ENCODE assay signal across 12 cellular contexts in genomic region chr10:132175401-132175800, GRCh38.
"Had no signal": no experiment of that assay in that cellular context is flagged by ENCODE, and none has a peak within 500 bp of the region (broad histone marks: within the 10 kb centered on the region; RNA-seq: fewer than 3 reads in every experiment).

No MANE protein-coding gene starts in this region.

- ATAC-seq: mucosa of descending colon had no signal

- H3K27ac ChIP-seq: adrenal gland, ovary, tibial nerve had no signal

- H3K4me1 ChIP-seq: adrenal gland had no signal

- H3K36me3 Mint-ChIP-seq: activated naive CD4-positive, alpha-beta T cell treated with anti-CD3 and anti-CD28 coated beads, Interleukin-2, amount 50 U/mL, for 24 hours; naive B cell had no signal

- H3K9me3 ChIP-seq: adrenal gland, mucosa of descending colon, ovary, tibial nerve had no signal

- H3K9me3 Mint-ChIP-seq: activated naive CD4-positive, alpha-beta T cell treated with anti-CD3 and anti-CD28 coated beads, Interleukin-2, amount 50 U/mL, for 24 hours had no signal

- H3K36me3 ChIP-seq: adrenal gland, ovary had no signal

- DNase-seq: activated CD4-positive, alpha-beta T cell treated with anti-CD3 and anti-CD28 coated beads, Interleukin-2, amount 50 U/mL, for 4 hours; activated gamma-delta T cell; mesenchymal stem cell; naive B cell; stimulated activated CD8-positive, alpha-beta memory T cell treated with anti-CD3 and anti-CD28 coated beads, Interleukin-4, amount 100 ng/mL, for 48 hours; stimulated activated naive CD4-positive, alpha-beta T cell treated with Interleukin-2 at 50 U/mL for 16 hours had no signal

- H3K27ac Mint-ChIP-seq: activated naive CD4-positive, alpha-beta T cell treated with anti-CD3 and anti-CD28 coated beads, Interleukin-2, amount 50 U/mL, for 24 hours; naive B cell had no signal

- H3K4me3 Mint-ChIP-seq: activated naive CD4-positive, alpha-beta T cell treated with anti-CD3 and anti-CD28 coated beads, Interleukin-2, amount 50 U/mL, for 24 hours; T-helper 1 cell treated with Interleukin-12 subunit alpha and Interleukin-12 subunit beta and Interleukin-4 antibody, amounts not matched to agents 30 μg/mL and 1 μg/mL, for 36 hours had no signal

- H3K4me3 ChIP-seq: adrenal gland, mucosa of descending colon, ovary, tibial nerve had no signal

- H3K27me3 ChIP-seq: adrenal gland, ovary had no signal
